ENCODE assay signal across 18 cellular contexts in genomic region chr7:112133328-112133727, GRCh38.
DNase-seq lines count a peak whose midpoint lies in the region; ATAC-seq, FAIRE-seq and TF ChIP-seq lines count a peak whose summit lies in the region.
"Had no signal": no experiment of that assay in that cellular context is flagged by ENCODE, and none has a peak within 500 bp of the region (broad histone marks: within the 10 kb centered on the region; RNA-seq: fewer than 3 reads in every experiment).

No MANE protein-coding gene starts in this region.

- H2BK15ac ChIP-seq in mesenchymal stem cell (ENCODE audit: low read depth, poor library complexity, severe bottlenecking), result no peak overlapping the region

- H2BK12ac ChIP-seq in mesenchymal stem cell (ENCODE audit: low read length in 2 of 2), result peak overlapping the region in 1 of 2 experiments; percentile 72

- H3K9ac ChIP-seq in mesenchymal stem cell (ENCODE audit: low read length), result no peak overlapping the region

- H3K23ac ChIP-seq in mesenchymal stem cell (ENCODE audit: low read length in 2 of 2), result no peak overlapping the region

- TF ChIP-seq POLR2A in gastrocnemius medialis (IDR thresholded peaks at IDR 0.05), result no peak

- H3K27me3 ChIP-seq in mesenchymal stem cell (ENCODE audit: control insufficient read depth in 1 of 2, insufficient read depth in 1 of 2, low read length in 2 of 2) (no peaks in the 10 kb centered on the region), gastrocnemius medialis (no peaks in the 10 kb centered on the region)
- H3K27me3 ChIP-seq: BE2C had no signal

- 98% methylated on average over 7 of the region's 7 CpGs for WGBS in mesenchymal stem cell

- no peak overlapping the region for H4K91ac ChIP-seq in mesenchymal stem cell (ENCODE audit: low read length)

- DNase-seq in left ventricle myocardium superior, result peak; percentile 37
- no peak for DNase-seq in Right ventricle myocardium inferior (ENCODE audit: missing footprints)
- no peak for DNase-seq in mesenchymal stem cell
- DNase-seq in gastrocnemius medialis, result peak in 1 of 2 donors; percentile 56
- DNase-seq in D721Med (ENCODE audit: insufficient read length, low spot score), result no peak
- DNase-seq in T1000 (lab: John Stamatoyannopoulos, UW), result no peak
- DNase-seq: BE2C; CD4-positive, alpha-beta memory T cell; DMS153; DMS79 treated with DMSO at 0.1 percent for 48 hours; EL had no signal

- intact Hi-C loops in left ventricle myocardium superior (cut with micrococcal nuclease), result no loop called here
- intact Hi-C loops in Right ventricle myocardium inferior (cut with DNase I), result loop anchor here (5.0 to 10.0 kb wide), 2 partner anchors 74 to 179 kb away; partner anchors contain the start of genes DOCK4 and ZNF277
- intact Hi-C loops in gastrocnemius medialis (cut with DNase I; ENCODE audit: low total_unique reads), result loop anchor here (5.0 to 10.0 kb wide), 2 partner anchors 51 to 569 kb away; partner anchors contain the start of gene IMMP2L

- no peak overlapping the region for H4K8ac ChIP-seq in mesenchymal stem cell (ENCODE audit: low read length)

- H3K4me1 ChIP-seq in mesenchymal stem cell (ENCODE audit: control insufficient read depth, insufficient read depth, low read depth, low read length) (no peaks in the 10 kb centered on the region), gastrocnemius medialis (peaks cover 55 to 56% of the 10 kb centered on the region in 2 donors)

- no peak for TF ChIP-seq CTCF in gastrocnemius medialis (IDR thresholded peaks at IDR 0.05 in 4 of 5, conservative IDR thresholded peaks at IDR 0.05 in 1 of 5)
- TF ChIP-seq CTCF in D721Med (IDR thresholded peaks at IDR 0.05; ENCODE audit: insufficient read depth, missing control alignments), result no peak

- H3K14ac ChIP-seq in mesenchymal stem cell (ENCODE audit: low read length in 2 of 2), result no peak overlapping the region

- peak overlapping the region in 1 of 2 experiments; percentile 24 for H3K18ac ChIP-seq in mesenchymal stem cell (ENCODE audit: low read depth in 1 of 2, low read length in 2 of 2)

- in situ Hi-C loops in gastrocnemius medialis (cut with MboI; ENCODE audit: low sequenced_read_pairs in 4 of 4), result no loop called here

- H3K27ac ChIP-seq in mesenchymal stem cell (ENCODE audit: low read length, poor library complexity, severe bottlenecking) (no peak overlapping the region), gastrocnemius medialis (peak overlapping the region; percentile 43 to 78 (median 66))
- H3K27ac ChIP-seq: A549, C4-2B had no signal

- no peak overlapping the region for H2AK5ac ChIP-seq in mesenchymal stem cell (ENCODE audit: low read length, severe bottlenecking)

- H3K4me2 ChIP-seq in mesenchymal stem cell (ENCODE audit: low read length, poor library complexity, severe bottlenecking), result no peak overlapping the region
- H3K4me2 ChIP-seq: A549 had no signal

- FAIRE-seq in D721Med (lab: Jason Lieb, UNC), result no peak
- FAIRE-seq: A549, G401.6, GM12892, H1 had no signal

- H2BK5ac ChIP-seq in mesenchymal stem cell (ENCODE audit: low read depth, low read length, poor library complexity, severe bottlenecking), result no peak overlapping the region

- no peaks in the 10 kb centered on the region for H3K9me3 ChIP-seq in mesenchymal stem cell (ENCODE audit: control insufficient read depth, low read length)
- no peaks in the 10 kb centered on the region for H3K9me3 ChIP-seq in gastrocnemius medialis
- H3K9me3 ChIP-seq: A549, BE2C, HAP-1 had no signal

- H3K4me3 ChIP-seq in mesenchymal stem cell (ENCODE audit: insufficient read depth in 1 of 2, low read depth in 1 of 2, low read length in 2 of 2) (no peak overlapping the region), gastrocnemius medialis (no peak overlapping the region)
- H3K4me3 ChIP-seq: A549, HAP-1 had no signal

- no peak overlapping the region for H2AFZ ChIP-seq in mesenchymal stem cell (ENCODE audit: low read depth, low read length)

- H3K36me3 ChIP-seq in mesenchymal stem cell (ENCODE audit: control insufficient read depth in 1 of 2, insufficient read depth in 2 of 2, low read depth in 1 of 2, low read length in 2 of 2), result no peaks in the 10 kb centered on the region
- H3K36me3 ChIP-seq in gastrocnemius medialis, result no peaks in the 10 kb centered on the region
- H3K36me3 ChIP-seq: BE2C, HAP-1 had no signal

- peak overlapping the region; percentile 49 for H2BK120ac ChIP-seq in mesenchymal stem cell (ENCODE audit: low read depth, low read length)

- ATAC-seq in left ventricle myocardium superior (peak; percentile 62), Right ventricle myocardium inferior (no peak), gastrocnemius medialis (no peak), GM21515 (IDR thresholded peaks at IDR 0.05; ENCODE audit: unreplicated experiment) (no peak)
- ATAC-seq: A549 had no signal

- no peak overlapping the region for H3K4ac ChIP-seq in mesenchymal stem cell (ENCODE audit: low read depth in 1 of 2, low read length in 2 of 2)

- H3K79me1 ChIP-seq in mesenchymal stem cell (replicated peaks; ENCODE audit: low read length, poor library complexity, severe bottlenecking), result peaks cover 12% of the 10 kb centered on the region
